ENCODE assay signal across 16 cellular contexts in the genomic region with DNA sequence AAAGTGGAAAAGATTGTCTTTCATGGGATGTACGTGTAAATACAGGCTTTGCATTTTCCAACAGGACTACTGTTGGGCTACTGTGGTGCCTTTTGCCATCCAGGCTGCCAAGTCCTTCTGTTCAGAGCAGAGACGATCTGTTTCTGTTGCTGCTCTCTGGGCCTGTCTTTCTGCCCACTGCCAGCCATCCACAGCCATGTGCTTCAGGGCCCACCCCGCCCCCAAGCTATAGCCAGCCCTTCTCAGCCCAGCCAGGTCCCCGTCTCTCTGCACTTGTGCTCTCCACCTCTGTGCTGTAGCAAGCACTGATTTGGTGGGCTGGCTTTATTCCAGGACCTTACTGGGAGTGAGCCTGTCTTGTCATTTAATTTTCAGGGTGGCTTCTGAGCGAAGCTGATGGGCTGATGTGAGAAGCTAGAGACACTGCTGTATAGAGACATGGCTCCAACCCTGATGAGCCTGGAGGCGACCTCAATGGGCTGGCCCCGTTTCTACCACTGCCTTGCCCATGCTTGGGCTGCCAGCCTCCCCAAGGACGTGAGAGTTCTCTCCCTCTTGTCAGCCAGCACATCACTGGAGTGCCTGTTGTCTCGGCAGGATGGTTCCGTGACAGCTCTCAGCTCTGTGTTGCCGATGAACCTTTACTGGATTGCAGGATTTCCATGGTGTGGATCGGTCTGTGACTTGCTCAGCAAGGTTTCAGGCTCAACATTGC.
"Had no signal": no experiment of that assay in that cellular context is flagged by ENCODE, and none has a peak within 500 bp of the region (broad histone marks: within the 10 kb centered on the region; RNA-seq: fewer than 3 reads in every experiment).

No MANE protein-coding gene starts in this region.

- DNase-seq: activated B cell treated with CpG ODN at 0.5 μM for 24 hours; activated CD4-positive, alpha-beta T cell treated with anti-CD3 and anti-CD28 coated beads, Interleukin-2, amount 50 U/mL, for 1 hour; activated T-cell treated with anti-CD3 and anti-CD28 coated beads, Interleukin-2, amount 50 U/mL, for 1 hour; amniotic stem cell; body of pancreas; glutamatergic neuron; occipital lobe; tibial artery had no signal

- H3K36me3 Mint-ChIP-seq: activated naive CD4-positive, alpha-beta T cell treated with anti-CD3 and anti-CD28 coated beads, Interleukin-2, amount 50 U/mL, for 72 hours; natural killer cell treated with Interleukin-12 subunit alpha and Interleukin-12 subunit beta and Interleukin-15 and Interleukin-18, amount 100 ng/mL, for 72 hours had no signal

- H3K9me3 ChIP-seq: body of pancreas, tibial artery, vagina had no signal

- H3K4me3 Mint-ChIP-seq: activated B cell treated with CpG ODN at 0.5 μM for 24 hours; central memory CD8-positive, alpha-beta T cell; memory B cell; natural killer cell treated with Interleukin-12 subunit alpha and Interleukin-12 subunit beta and Interleukin-15 and Interleukin-18, amount 100 ng/mL, for 72 hours; T-helper 1 cell treated with Interleukin-12 subunit alpha and Interleukin-12 subunit beta and Interleukin-4 antibody, amounts not matched to agents 30 μg/mL and 1 μg/mL, for 36 hours had no signal

- H3K4me3 ChIP-seq: body of pancreas, skin epidermis, tibial artery, vagina had no signal

- H3K27ac ChIP-seq: body of pancreas, skin epidermis, tibial artery, vagina had no signal

- H3K27me3 ChIP-seq: body of pancreas, tibial artery, vagina had no signal

- H3K4me1 Mint-ChIP-seq: central memory CD8-positive, alpha-beta T cell had no signal

- H3K36me3 ChIP-seq: tibial artery, vagina had no signal

- H3K27me3 Mint-ChIP-seq: activated B cell treated with CpG ODN at 0.5 μM for 24 hours; central memory CD8-positive, alpha-beta T cell; memory B cell; natural killer cell treated with Interleukin-12 subunit alpha and Interleukin-12 subunit beta and Interleukin-15 and Interleukin-18, amount 100 ng/mL, for 72 hours had no signal

- H3K27ac Mint-ChIP-seq: activated B cell treated with CpG ODN at 0.5 μM for 24 hours; activated naive CD4-positive, alpha-beta T cell treated with anti-CD3 and anti-CD28 coated beads, Interleukin-2, amount 50 U/mL, for 72 hours; memory B cell; natural killer cell treated with Interleukin-12 subunit alpha and Interleukin-12 subunit beta and Interleukin-15 and Interleukin-18, amount 100 ng/mL, for 72 hours; T-helper 1 cell treated with Interleukin-12 subunit alpha and Interleukin-12 subunit beta and Interleukin-4 antibody, amounts not matched to agents 30 μg/mL and 1 μg/mL, for 36 hours had no signal

- H3K4me1 ChIP-seq: body of pancreas, vagina had no signal

- ATAC-seq: activated naive CD4-positive, alpha-beta T cell treated with anti-CD3 and anti-CD28 coated beads, Interleukin-2, amount 50 U/mL, for 72 hours; body of pancreas; left lobe of liver had no signal

- H3K9me3 Mint-ChIP-seq: activated B cell treated with CpG ODN at 0.5 μM for 24 hours; activated naive CD4-positive, alpha-beta T cell treated with anti-CD3 and anti-CD28 coated beads, Interleukin-2, amount 50 U/mL, for 72 hours; central memory CD8-positive, alpha-beta T cell; memory B cell; natural killer cell treated with Interleukin-12 subunit alpha and Interleukin-12 subunit beta and Interleukin-15 and Interleukin-18, amount 100 ng/mL, for 72 hours; T-helper 1 cell treated with Interleukin-12 subunit alpha and Interleukin-12 subunit beta and Interleukin-4 antibody, amounts not matched to agents 30 μg/mL and 1 μg/mL, for 36 hours had no signal
